ENCODE assay signal across 6 cellular contexts in genomic region chr19:16466802-16467427, GRCh38. TPM values are rescaled to one million over a fixed set of nuclear protein-coding genes. Genes with fewer than 3 reads are reported as not detected.
"Had no signal": no experiment of that assay in that cellular context is flagged by ENCODE, and none has a peak within 500 bp of the region (broad histone marks: within the 10 kb centered on the region; RNA-seq: fewer than 3 reads in every experiment).

No MANE protein-coding gene starts in this region.

RNA-seq across cellular contexts. Expression of gene CALR3, which starts 29.1 kb away (rescaled TPM):
- total RNA-seq: activated CD8-positive, alpha-beta T cell treated with anti-CD3 and anti-CD28 coated beads for 36 hours; activated T-cell treated with anti-CD3 and anti-CD28 coated beads, Interleukin-2, amount 50 U/mL, for 72 hours; aorta; MCF 10A; PC-9; T-cell had no signal
- polyA plus RNA-seq: aorta had no signal
